Comparison of ENCODE assay signal across 1 cellular context in the genomic region with DNA sequence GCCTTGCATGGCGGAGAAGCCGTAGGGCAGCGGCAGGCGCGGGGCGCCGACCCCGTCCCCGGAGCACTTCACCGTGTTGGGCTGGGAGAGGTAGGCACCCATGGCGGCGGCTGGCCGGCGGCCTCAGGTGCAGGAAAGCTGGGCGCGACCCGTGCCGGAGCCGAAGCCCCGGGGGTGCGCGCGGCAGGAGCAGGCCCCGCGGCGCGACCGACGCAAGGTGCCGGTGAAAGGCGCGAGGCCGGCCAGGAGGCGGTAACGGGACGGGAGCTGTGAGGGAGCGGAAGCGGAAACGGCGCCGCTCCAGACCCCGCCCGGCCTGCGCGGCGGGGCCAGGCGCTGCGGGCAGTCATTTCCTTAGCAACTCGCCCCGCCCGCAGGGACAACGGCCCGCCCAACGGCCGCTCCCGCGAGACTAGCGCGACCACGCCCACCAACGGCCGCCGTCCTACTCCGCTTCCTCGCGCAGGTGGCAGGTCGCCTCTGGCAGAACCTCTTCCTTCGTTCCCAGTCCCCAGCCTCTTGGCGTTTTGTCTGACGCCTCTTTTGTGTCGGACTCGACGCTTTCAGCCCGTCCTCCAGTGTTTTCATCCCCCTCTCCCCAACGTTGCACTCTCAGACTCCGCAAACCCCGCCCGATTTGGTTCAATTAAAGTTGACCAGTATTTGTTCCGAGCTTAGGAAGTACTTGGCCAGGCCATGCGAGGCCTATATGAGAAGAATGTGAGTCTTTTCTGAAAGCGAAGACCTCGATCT.
A peak's percentile ranks its signal among the peaks of the same experiment; 100 is the strongest.
TF ChIP-seq lines count a peak whose summit lies in the region.

TSS of gene PPM1G (minus strand) at position 271 of the 753 bp plus-strand sequence. CDS start at position 102, 169 bp downstream.

TF ChIP-seq in HepG2, 621 proteins besides CTCF, POLR2A, EP300 and RAD21 (continued from another document and continues in another):
- TF ChIP-seq ZNF609 (CRISPR knock-in tag; IDR thresholded peaks at IDR 0.05; ENCODE audit: borderline replicate concordance) (no peak; the same call in 1 of the 2 replicates), ZBTB40 (IDR thresholded peaks at IDR 0.05) (0 out of 2 replicates have a peak, but pooled peaks have one; percentile 10), ZBTB40 (CRISPR knock-in tag; IDR thresholded peaks at IDR 0.05) (peak; percentile 88), ZNF362 (CRISPR knock-in tag; IDR thresholded peaks at IDR 0.05; ENCODE audit: borderline replicate concordance) (peak; percentile 64; the same call in 1 of the 2 replicates), ZNF296 (CRISPR knock-in tag; conservative IDR thresholded peaks at IDR 0.05) (0 out of 2 replicates have a peak, but pooled peaks have one; percentile 13), ZFP90 (CRISPR knock-in tag; IDR thresholded peaks at IDR 0.05; ENCODE audit: borderline replicate concordance) (peak; percentile 80), ZNF335 (CRISPR knock-in tag; IDR thresholded peaks at IDR 0.05) (peak; percentile 70; the same call in 1 of the 2 replicates), ZNF672 (CRISPR knock-in tag; IDR thresholded peaks at IDR 0.05) (no peak), ZBTB7B (CRISPR knock-in tag; IDR thresholded peaks at IDR 0.05) (peak; percentile 33; the same call in 1 of the 2 replicates), ZNF101 (CRISPR knock-in tag; IDR thresholded peaks at IDR 0.05; ENCODE audit: borderline replicate concordance, low read depth) (peak; percentile 82; the same call in 1 of the 2 replicates), KLF16 (CRISPR knock-in tag; IDR thresholded peaks at IDR 0.05) (peak; percentile 29 to 96), PBX2 (CRISPR knock-in tag; IDR thresholded peaks at IDR 0.05) (no peak), MAFF (IDR thresholded peaks at IDR 0.05; ENCODE audit: low read depth, low read length) (no peak), GATAD1 (CRISPR knock-in tag; IDR thresholded peaks at IDR 0.05) (peak; percentile 85), ZFP1 (CRISPR knock-in tag; IDR thresholded peaks at IDR 0.05) (peak; percentile 12; the same call in 1 of the 2 replicates), ZNF543 (CRISPR knock-in tag; IDR thresholded peaks at IDR 0.05) (0 out of 2 replicates have a peak, but pooled peaks have one; percentile 79), RFXANK (CRISPR knock-in tag; IDR thresholded peaks at IDR 0.05) (peak; percentile 76; the same call in 1 of the 2 replicates), NCOA1 (CRISPR knock-in tag; IDR thresholded peaks at IDR 0.05) (peak; percentile 83; the same call in 1 of the 2 replicates), POGZ (CRISPR knock-in tag; IDR thresholded peaks at IDR 0.05) (peak; percentile 95), NFIC (IDR thresholded peaks at IDR 0.05; ENCODE audit: low read length) (no peak; the same call in 1 of the 2 replicates), ZSCAN12 (CRISPR knock-in tag; IDR thresholded peaks at IDR 0.05) (0 out of 2 replicates have a peak, but pooled peaks have one; percentile 92), KAT2B (IDR thresholded peaks at IDR 0.05; ENCODE audit: borderline replicate concordance, low read depth, low read length) (no peak), REST (IDR thresholded peaks at IDR 0.05; ENCODE audit: borderline replicate concordance in 1 of 2, low read depth in 1 of 2, low read length in 2 of 2) (peak in 1 of 2 experiments; percentile 79; a peak in 1 of 4 replicates), ZNF121 (CRISPR knock-in tag; IDR thresholded peaks at IDR 0.05) (peak; percentile 78)
- TF ChIP-seq, protein P1, sequence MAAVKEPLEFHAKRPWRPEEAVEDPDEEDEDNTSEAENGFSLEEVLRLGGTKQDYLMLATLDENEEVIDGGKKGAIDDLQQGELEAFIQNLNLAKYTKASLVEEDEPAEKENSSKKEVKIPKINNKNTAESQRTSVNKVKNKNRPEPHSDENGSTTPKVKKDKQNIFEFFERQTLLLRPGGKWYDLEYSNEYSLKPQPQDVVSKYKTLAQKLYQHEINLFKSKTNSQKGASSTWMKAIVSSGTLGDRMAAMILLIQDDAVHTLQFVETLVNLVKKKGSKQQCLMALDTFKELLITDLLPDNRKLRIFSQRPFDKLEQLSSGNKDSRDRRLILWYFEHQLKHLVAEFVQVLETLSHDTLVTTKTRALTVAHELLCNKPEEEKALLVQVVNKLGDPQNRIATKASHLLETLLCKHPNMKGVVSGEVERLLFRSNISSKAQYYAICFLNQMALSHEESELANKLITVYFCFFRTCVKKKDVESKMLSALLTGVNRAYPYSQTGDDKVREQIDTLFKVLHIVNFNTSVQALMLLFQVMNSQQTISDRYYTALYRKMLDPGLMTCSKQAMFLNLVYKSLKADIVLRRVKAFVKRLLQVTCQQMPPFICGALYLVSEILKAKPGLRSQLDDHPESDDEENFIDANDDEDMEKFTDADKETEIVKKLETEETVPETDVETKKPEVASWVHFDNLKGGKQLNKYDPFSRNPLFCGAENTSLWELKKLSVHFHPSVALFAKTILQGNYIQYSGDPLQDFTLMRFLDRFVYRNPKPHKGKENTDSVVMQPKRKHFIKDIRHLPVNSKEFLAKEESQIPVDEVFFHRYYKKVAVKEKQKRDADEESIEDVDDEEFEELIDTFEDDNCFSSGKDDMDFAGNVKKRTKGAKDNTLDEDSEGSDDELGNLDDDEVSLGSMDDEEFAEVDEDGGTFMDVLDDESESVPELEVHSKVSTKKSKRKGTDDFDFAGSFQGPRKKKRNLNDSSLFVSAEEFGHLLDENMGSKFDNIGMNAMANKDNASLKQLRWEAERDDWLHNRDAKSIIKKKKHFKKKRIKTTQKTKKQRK (IDR thresholded peaks at IDR 0.05; ENCODE audit: low read length), result no peak
